28 cellular contexts compared by ENCODE assay signal in the genomic region with DNA sequence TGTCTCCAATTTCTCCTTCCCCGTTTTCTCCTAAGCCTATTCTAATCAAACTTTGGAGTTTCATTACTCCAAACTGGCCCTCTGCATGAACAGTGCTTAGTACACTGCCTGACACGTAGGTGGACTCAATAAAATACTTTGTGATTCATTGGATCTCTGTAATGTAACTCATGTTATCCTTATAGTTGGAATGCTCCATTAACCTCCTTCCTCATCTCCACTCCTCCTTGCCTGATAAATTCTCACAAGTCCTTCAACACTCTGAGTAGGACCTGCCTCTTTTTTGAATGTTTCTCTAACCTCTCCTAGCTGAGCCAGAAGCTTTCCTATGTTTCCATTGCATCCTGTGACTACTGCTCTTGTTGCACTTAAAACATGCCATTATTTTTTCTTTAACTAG.
A peak's percentile ranks its signal among the peaks of the same experiment; 100 is the strongest.
DNase-seq lines count a peak whose midpoint lies in the region; ATAC-seq, FAIRE-seq and TF ChIP-seq lines count a peak whose summit lies in the region.
"Had no signal": no experiment of that assay in that cellular context is flagged by ENCODE, and none has a peak within 500 bp of the region (broad histone marks: within the 10 kb centered on the region; RNA-seq: fewer than 3 reads in every experiment).

No MANE protein-coding gene starts in this region.

- H3K18ac ChIP-seq in mesenchymal stem cell (ENCODE audit: low read depth in 1 of 2, low read length in 2 of 2): no peak overlapping the region

- H3K27ac ChIP-seq in GM12878 (ENCODE audit: control insufficient read depth, insufficient read depth) (no peak overlapping the region), mesenchymal stem cell (ENCODE audit: low read length, poor library complexity, severe bottlenecking) (peak overlapping the region; percentile 18)
- H3K27ac ChIP-seq: SJCRH30 had no signal

- H3K36me3 ChIP-seq in GM12878 (ENCODE audit: control insufficient read depth in 2 of 2, insufficient read depth in 2 of 2, low read length in 1 of 2): peaks cover 0 to 5% of the 10 kb centered on the region in 2 experiments; a peak in 3 of 4 replicates
- H3K36me3 ChIP-seq in mesenchymal stem cell (ENCODE audit: control insufficient read depth in 1 of 2, insufficient read depth in 2 of 2, low read depth in 1 of 2, low read length in 2 of 2): peaks cover 0 to 57% of the 10 kb centered on the region in 2 experiments

- H3K27me3 ChIP-seq in GM12878 (replicated peaks in 1 of 2; ENCODE audit: control insufficient read depth in 2 of 2, insufficient read depth in 2 of 2, low read length in 1 of 2) (no peaks in the 10 kb centered on the region), mesenchymal stem cell (ENCODE audit: control insufficient read depth in 1 of 2, insufficient read depth in 1 of 2, low read length in 2 of 2) (no peaks in the 10 kb centered on the region)
- H3K27me3 ChIP-seq: SJCRH30 had no signal

- BruUV-seq in GM12878 (replicated peaks; lab: Mats Ljungman, UMichigan): TSS peak; percentile 2

- CTCF ChIA-PET in GM12878 (lab: Yijun Ruan, JAX): interaction anchor here (0.7 kb wide), 1 partner anchor 643 kb away, joined by 4 read pairs; no protein-coding TSS in a partner anchor

- no peak overlapping the region for H4K8ac ChIP-seq in mesenchymal stem cell (ENCODE audit: low read length)

- H3K79me2 ChIP-seq in GM12878 (ENCODE audit: control insufficient read depth, insufficient read depth, low read length): no peaks in the 10 kb centered on the region

- H4K91ac ChIP-seq in mesenchymal stem cell (ENCODE audit: low read length): no peak overlapping the region

- TF ChIP-seq CTCF in GM12878 (IDR thresholded peaks at IDR 0.05 in 2 of 3, conservative IDR thresholded peaks at IDR 0.05 in 1 of 3; ENCODE audit: control insufficient read depth in 2 of 3, extremely low read depth in 1 of 3, insufficient read depth in 1 of 3, low read depth in 3 of 3, low read length in 3 of 3) (no peak), fibroblast of villous mesenchyme (IDR thresholded peaks at IDR 0.05; ENCODE audit: insufficient read depth, low read depth, low read length) (no peak), endothelial cell (IDR thresholded peaks at IDR 0.05; ENCODE audit: unreplicated experiment) (no peak), GM20000 (IDR thresholded peaks at IDR 0.05; ENCODE audit: extremely low read depth, missing control alignments) (no peak)

- no peak overlapping the region for H3K4ac ChIP-seq in mesenchymal stem cell (ENCODE audit: low read depth in 1 of 2, low read length in 2 of 2)

- FAIRE-seq in GM12878 (lab: Jason Lieb, UNC) (no peak), RCC 7860 (lab: Jason Lieb, UNC) (no peak)
- FAIRE-seq: GM18507, HTR-8/SVneo had no signal

- H2BK12ac ChIP-seq in mesenchymal stem cell (ENCODE audit: low read length in 2 of 2): no peak overlapping the region

- no peak overlapping the region for H3K14ac ChIP-seq in mesenchymal stem cell (ENCODE audit: low read length in 2 of 2)

- H3K27ac Mint-ChIP-seq in T-helper 17 cell: no peak overlapping the region
- H3K27ac Mint-ChIP-seq in endothelial cell (ENCODE audit: unreplicated experiment): no peak overlapping the region
- H3K27ac Mint-ChIP-seq: CD8-positive, alpha-beta T cell; HFFc6 had no signal

- DNase-seq in GM12878 (ENCODE audit: low read depth, low spot score) (no peak), fibroblast of villous mesenchyme (ENCODE audit: low read depth) (peak; percentile 26), mesenchymal stem cell (no peak), T-helper 17 cell (no peak), RCC 7860 (ENCODE audit: low spot score) (no peak), endothelial cell (ENCODE audit: low spot score) (no peak), GM20000 (ENCODE audit: low spot score) (no peak)
- DNase-seq: C1 segment of cervical spinal cord; CD8-positive, alpha-beta T cell; DMS 273 treated with DMSO at 0.1 percent for 48 hours; DMS79 treated with DMSO at 0.1 percent for 48 hours; GOT3; HFFc6; KBM-7; NCI-H1105 treated with DMSO at 0.1 percent for 48 hours; NCI-H146; NCI-H1930; NCI-H2107; NCI-H446; NCI-H524 treated with DMSO at 0.1 percent for 48 hours; NCI-H774; PC-3; SJCRH30 had no signal

- no peak for TF ChIP-seq POLR2A in GM12878 (IDR thresholded peaks at IDR 0.05; ENCODE audit: low read depth, low read length)

- no peak for TF ChIP-seq EP300 in GM12878 (IDR thresholded peaks at IDR 0.05; ENCODE audit: borderline replicate concordance in 1 of 2, control insufficient read depth in 1 of 2, low read depth in 2 of 2, low read length in 2 of 2)

- H3K23ac ChIP-seq in mesenchymal stem cell (ENCODE audit: low read length in 2 of 2): no peak overlapping the region

- H3K4me3 ChIP-seq in GM12878 (no peak overlapping the region), fibroblast of villous mesenchyme (ENCODE audit: low read depth, low read length) (no peak overlapping the region), mesenchymal stem cell (ENCODE audit: insufficient read depth in 1 of 2, low read depth in 1 of 2, low read length in 2 of 2) (no peak overlapping the region)
- H3K4me3 ChIP-seq: HAP-1, SJCRH30 had no signal

- no peak overlapping the region for H2BK120ac ChIP-seq in mesenchymal stem cell (ENCODE audit: low read depth, low read length)

- no peak overlapping the region for H3K9ac ChIP-seq in GM12878 (ENCODE audit: control insufficient read depth, insufficient read depth, low read length)
- H3K9ac ChIP-seq in mesenchymal stem cell (ENCODE audit: low read length): no peak overlapping the region

- H2AK5ac ChIP-seq in mesenchymal stem cell (ENCODE audit: low read length, severe bottlenecking): no peak overlapping the region

- H3K9me3 ChIP-seq in GM12878 (replicated peaks; ENCODE audit: control insufficient read depth, insufficient read depth, low read length) (no peaks in the 10 kb centered on the region; the same call in 2 of the 3 replicates), mesenchymal stem cell (ENCODE audit: control insufficient read depth, low read length) (peaks cover 20% of the 10 kb centered on the region), T-helper 17 cell (ENCODE audit: control insufficient read depth, low read length, poor library complexity, severe bottlenecking) (no peaks in the 10 kb centered on the region)
- H3K9me3 ChIP-seq: HAP-1, SJCRH30 had no signal

- no peak overlapping the region for H2BK15ac ChIP-seq in mesenchymal stem cell (ENCODE audit: low read depth, poor library complexity, severe bottlenecking)

- TF ChIP-seq RAD21 in GM12878 (IDR thresholded peaks at IDR 0.05; ENCODE audit: insufficient read depth, low read depth, low read length): no peak

- intact Hi-C loops in GM12878 (cut with micrococcal nuclease; ENCODE audit: unreplicated experiment): no loop called here

- H3K4me1 Mint-ChIP-seq in T-helper 17 cell (no peaks in the 10 kb centered on the region), endothelial cell (ENCODE audit: unreplicated experiment) (no peaks in the 10 kb centered on the region)

- no peaks in the 10 kb centered on the region for H4K20me1 ChIP-seq in GM12878 (ENCODE audit: control insufficient read depth, insufficient read depth)

- no peak overlapping the region for H3K4me3 Mint-ChIP-seq in T-helper 17 cell
- no peak overlapping the region for H3K4me3 Mint-ChIP-seq in endothelial cell (ENCODE audit: unreplicated experiment)
- H3K4me3 Mint-ChIP-seq: CD8-positive, alpha-beta T cell; HFFc6 had no signal

- in situ Hi-C loops in GM12878 (cut with MboI): no loop called here

- H3K4me1 ChIP-seq in GM12878 (ENCODE audit: control insufficient read depth, insufficient read depth, low read length) (no peaks in the 10 kb centered on the region), mesenchymal stem cell (ENCODE audit: control insufficient read depth, insufficient read depth, low read depth, low read length) (no peaks in the 10 kb centered on the region)
- H3K4me1 ChIP-seq: SJCRH30 had no signal

- peaks cover 12% of the 10 kb centered on the region for H3K9me3 Mint-ChIP-seq in endothelial cell (ENCODE audit: unreplicated experiment)

- ATAC-seq in GM12878 (no peak), T-helper 17 cell (no peak)
- ATAC-seq: CD8-positive, alpha-beta T cell; PC-3; Right ventricle myocardium inferior; SK-N-SH treated with all-trans-retinoic acid at 6 μM for 48 hours had no signal

- RAD21 ChIA-PET in GM12878 (lab: Charles Lee; ENCODE audit: unreplicated experiment): no interaction called here

- no peak overlapping the region for H3K4me2 ChIP-seq in GM12878 (ENCODE audit: control insufficient read depth, insufficient read depth)
- no peak overlapping the region for H3K4me2 ChIP-seq in mesenchymal stem cell (ENCODE audit: low read length, poor library complexity, severe bottlenecking)

- POLR2A ChIA-PET in GM12878 (lab: Charles Lee): no interaction called here

- H2AFZ ChIP-seq in GM12878 (ENCODE audit: control insufficient read depth, low read depth, low read length): no peak overlapping the region
- no peak overlapping the region for H2AFZ ChIP-seq in mesenchymal stem cell (ENCODE audit: low read depth, low read length)

- no peak overlapping the region for H2BK5ac ChIP-seq in mesenchymal stem cell (ENCODE audit: low read depth, low read length, poor library complexity, severe bottlenecking)

- SMC1A ChIA-PET in GM12878 (lab: Charles Lee; ENCODE audit: uncharacterized antibody, unreplicated experiment): interaction anchor here (0.7 to 1.8 kb wide), 2 partner anchors 14 to 24 kb away, joined by 3 to 6 read pairs; no protein-coding TSS in a partner anchor

- H3K27me3 Mint-ChIP-seq in T-helper 17 cell (no peaks in the 10 kb centered on the region), endothelial cell (ENCODE audit: unreplicated experiment) (peaks cover 3% of the 10 kb centered on the region)

- peaks cover 16% of the 10 kb centered on the region for H3K36me3 Mint-ChIP-seq in T-helper 17 cell (ENCODE audit: low read depth)
- H3K36me3 Mint-ChIP-seq in endothelial cell (ENCODE audit: low read depth, unreplicated experiment): peaks cover 30% of the 10 kb centered on the region

- WGBS in GM12878 (ENCODE audit: insufficient coverage, insufficient replicate concordance, low lambda C conversion rate, missing lambda C conversion rate): 94% methylated on average over 2 of the region's 2 CpGs
- WGBS in mesenchymal stem cell: 98% methylated on average over 2 of the region's 2 CpGs

- H3K79me1 ChIP-seq in mesenchymal stem cell (replicated peaks; ENCODE audit: low read length, poor library complexity, severe bottlenecking): peaks cover 1% of the 10 kb centered on the region

TF ChIP-seq in GM12878, 131 proteins besides CTCF, POLR2A, EP300 and RAD21 (continues in another document):
- no peak for TF ChIP-seq SIX5 (IDR thresholded peaks at IDR 0.05; ENCODE audit: low read depth, low read length, severe bottlenecking)
- TF ChIP-seq HDAC6 (IDR thresholded peaks at IDR 0.05; ENCODE audit: unreplicated experiment): no peak
- TF ChIP-seq BACH1 (IDR thresholded peaks at IDR 0.05; ENCODE audit: borderline replicate concordance): no peak
- TF ChIP-seq MYB (IDR thresholded peaks at IDR 0.05; ENCODE audit: borderline replicate concordance, low read depth, low read length): no peak
- no peak for TF ChIP-seq NFYA (IDR thresholded peaks at IDR 0.05; ENCODE audit: borderline replicate concordance, low read depth, low read length)
- no peak for TF ChIP-seq CREB1 (IDR thresholded peaks at IDR 0.05; ENCODE audit: low read depth)
- TF ChIP-seq KLF5 (IDR thresholded peaks at IDR 0.05; ENCODE audit: partially characterized antibody): no peak
- TF ChIP-seq BRCA1 (IDR thresholded peaks at IDR 0.05; ENCODE audit: low read depth, low read length): no peak
- TF ChIP-seq SP1 (IDR thresholded peaks at IDR 0.05; ENCODE audit: low read depth, low read length): no peak
